Comparison of ENCODE assay signal across 11 cellular contexts in the genomic region with DNA sequence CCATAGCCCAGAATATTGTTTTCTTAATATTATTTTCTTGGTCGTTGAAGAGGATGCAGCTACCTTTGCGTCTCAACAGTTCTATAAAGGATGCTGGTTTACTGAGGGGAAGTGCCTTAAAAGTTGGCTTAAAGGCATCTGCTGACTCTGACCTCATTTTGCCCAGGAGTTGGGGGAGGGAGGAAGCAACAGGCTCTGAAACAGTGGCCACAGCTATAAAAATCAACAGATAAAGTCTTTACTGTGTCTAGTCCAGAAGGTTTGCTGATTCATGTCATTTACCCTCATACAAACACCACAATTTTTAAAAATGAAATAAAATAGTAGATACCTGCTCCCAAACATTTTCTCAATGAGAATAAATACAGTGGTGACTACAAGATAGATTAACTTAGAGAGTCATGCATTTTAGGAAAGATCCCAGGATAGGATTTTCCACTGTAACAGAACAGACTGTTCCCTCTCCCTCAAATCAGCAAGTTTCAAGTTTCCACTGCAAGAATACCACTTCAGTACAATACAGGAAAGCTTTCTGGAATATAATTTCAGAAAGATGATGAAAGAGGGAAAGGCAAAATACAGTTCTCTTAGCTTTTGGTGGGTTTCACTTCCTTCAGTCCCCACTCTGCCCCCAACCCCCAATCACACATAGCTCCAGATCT. TPM values are rescaled to one million over a fixed set of nuclear protein-coding genes. Genes with fewer than 3 reads are reported as not detected.
A peak's percentile ranks its signal among the peaks of the same experiment; 100 is the strongest.
DNase-seq lines count a peak whose midpoint lies in the region; ATAC-seq and TF ChIP-seq lines count a peak whose summit lies in the region.
"Had no signal": no experiment of that assay in that cellular context is flagged by ENCODE, and none has a peak within 500 bp of the region (broad histone marks: within the 10 kb centered on the region; RNA-seq: fewer than 3 reads in every experiment).

No MANE protein-coding gene starts in this region.

- H3K27ac Mint-ChIP-seq in activated CD4-positive, alpha-beta T cell treated with anti-CD3 and anti-CD28 coated beads for 36 hours = no peak overlapping the region
- no peak overlapping the region for H3K27ac Mint-ChIP-seq in activated CD4-positive, alpha-beta T cell treated with anti-CD3 and anti-CD28 coated beads, Interleukin-2, amount 10 ng/mL, durations not matched to agents 7 days and 5 days
- H3K27ac Mint-ChIP-seq: T-helper 1 cell treated with Interleukin-12 subunit alpha and Interleukin-12 subunit beta and Interleukin-4 antibody, amounts not matched to agents 30 μg/mL and 1 μg/mL, for 36 hours had no signal

- no peak for ATAC-seq in activated CD4-positive, alpha-beta T cell treated with anti-CD3 and anti-CD28 coated beads for 36 hours
- ATAC-seq in esophagus mucosa = no peak

- H3K4me3 ChIP-seq in fibroblast of mammary gland (ENCODE audit: control insufficient read depth, low read depth, low read length) = no peak overlapping the region
- peak overlapping the region in 1 of 4 donors; percentile 45 for H3K4me3 ChIP-seq in stomach
- H3K4me3 ChIP-seq in Peyer's patch = no peak overlapping the region
- H3K4me3 ChIP-seq: vagina had no signal

- peak overlapping the region; percentile 74 for H3K4me3 Mint-ChIP-seq in activated CD4-positive, alpha-beta T cell treated with anti-CD3 and anti-CD28 coated beads for 36 hours
- no peak overlapping the region for H3K4me3 Mint-ChIP-seq in activated CD4-positive, alpha-beta T cell treated with anti-CD3 and anti-CD28 coated beads, Interleukin-2, amount 10 ng/mL, durations not matched to agents 7 days and 5 days

- no peaks in the 10 kb centered on the region for H3K9me3 Mint-ChIP-seq in activated CD4-positive, alpha-beta T cell treated with anti-CD3 and anti-CD28 coated beads for 36 hours (ENCODE audit: low read depth)
- H3K9me3 Mint-ChIP-seq in activated CD4-positive, alpha-beta T cell treated with anti-CD3 and anti-CD28 coated beads, Interleukin-2, amount 10 ng/mL, durations not matched to agents 7 days and 5 days = no peaks in the 10 kb centered on the region
- H3K9me3 Mint-ChIP-seq: T-helper 1 cell treated with Interleukin-12 subunit alpha and Interleukin-12 subunit beta and Interleukin-4 antibody, amounts not matched to agents 30 μg/mL and 1 μg/mL, for 36 hours had no signal

- H3K36me3 ChIP-seq in stomach (no peaks in the 10 kb centered on the region), Peyer's patch (no peaks in the 10 kb centered on the region)
- H3K36me3 ChIP-seq: vagina had no signal

- POLR2A ChIA-PET in activated CD4-positive, alpha-beta T cell treated with anti-CD3 and anti-CD28 coated beads for 36 hours (lab: Charles Lee) = interaction anchor here (0.7 kb wide), 1 partner anchor 1526 kb away, joined by 4 read pairs; no protein-coding TSS in a partner anchor
- POLR2A ChIA-PET in activated CD4-positive, alpha-beta T cell treated with anti-CD3 and anti-CD28 coated beads, Interleukin-2, amount 10 ng/mL, durations not matched to agents 7 days and 5 days (lab: Charles Lee) = no interaction called here

- TF ChIP-seq EP300 in stomach (IDR thresholded peaks at IDR 0.05) = no peak

- TF ChIP-seq CTCF in fibroblast of mammary gland (conservative IDR thresholded peaks at IDR 0.05; ENCODE audit: control insufficient read depth, insufficient read depth, low read depth, low read length) = no peak
- TF ChIP-seq CTCF in stomach (IDR thresholded peaks at IDR 0.05) = no peak
- TF ChIP-seq CTCF in Peyer's patch (IDR thresholded peaks at IDR 0.05) = no peak

- TF ChIP-seq POLR2A in stomach (IDR thresholded peaks at IDR 0.05) (no peak), Peyer's patch (IDR thresholded peaks at IDR 0.05) (no peak)

- no peak for DNase-seq in activated CD4-positive, alpha-beta T cell treated with anti-CD3 and anti-CD28 coated beads for 36 hours
- no peak for DNase-seq in activated CD4-positive, alpha-beta T cell treated with anti-CD3 and anti-CD28 coated beads, Interleukin-2, amount 10 ng/mL, durations not matched to agents 7 days and 5 days
- DNase-seq in RPMI8226 = peak; percentile 29
- peak; percentile 43 for DNase-seq in fibroblast of mammary gland (ENCODE audit: low read depth)
- no peak for DNase-seq in stomach
- DNase-seq in Peyer's patch = no peak
- DNase-seq in activated gamma-delta T cell (lab: John Stamatoyannopoulos, UW) = no peak
- DNase-seq: stimulated activated CD4-positive, alpha-beta T cell treated with anti-CD3 and anti-CD28 coated beads, Interleukin-2, amount 100 ng/mL, for 48 hours had no signal

- H3K9me3 ChIP-seq in stomach (no peaks in the 10 kb centered on the region), Peyer's patch (no peaks in the 10 kb centered on the region)
- H3K9me3 ChIP-seq: vagina had no signal

- CTCF ChIA-PET in activated CD4-positive, alpha-beta T cell treated with anti-CD3 and anti-CD28 coated beads for 36 hours (lab: Charles Lee) = no interaction called here
- CTCF ChIA-PET in activated CD4-positive, alpha-beta T cell treated with anti-CD3 and anti-CD28 coated beads, Interleukin-2, amount 10 ng/mL, durations not matched to agents 7 days and 5 days (lab: Charles Lee) = no interaction called here

- intact Hi-C loops in activated CD4-positive, alpha-beta T cell treated with anti-CD3 and anti-CD28 coated beads for 36 hours (cut with DNase I, micrococcal nuclease) = loop anchor here (5.0 kb wide), 3 partner anchors 90 to 435 kb away; partner anchors contain the start of genes HDAC8 (in 2 of the 2) and RPS4X (in 1 of the 2)
- intact Hi-C loops in stomach (cut with DNase I; ENCODE audit: low total_unique reads) = no loop called here

- H3K27me3 Mint-ChIP-seq in activated CD4-positive, alpha-beta T cell treated with anti-CD3 and anti-CD28 coated beads for 36 hours = peaks cover 3% of the 10 kb centered on the region
- no peaks in the 10 kb centered on the region for H3K27me3 Mint-ChIP-seq in activated CD4-positive, alpha-beta T cell treated with anti-CD3 and anti-CD28 coated beads, Interleukin-2, amount 10 ng/mL, durations not matched to agents 7 days and 5 days

- no peaks in the 10 kb centered on the region for H3K4me1 ChIP-seq in stomach
- no peaks in the 10 kb centered on the region for H3K4me1 ChIP-seq in Peyer's patch
- H3K4me1 ChIP-seq: vagina had no signal

- peaks cover 13% of the 10 kb centered on the region for H3K4me1 Mint-ChIP-seq in activated CD4-positive, alpha-beta T cell treated with anti-CD3 and anti-CD28 coated beads for 36 hours
- H3K4me1 Mint-ChIP-seq in activated CD4-positive, alpha-beta T cell treated with anti-CD3 and anti-CD28 coated beads, Interleukin-2, amount 10 ng/mL, durations not matched to agents 7 days and 5 days = peaks cover 17% of the 10 kb centered on the region

- peak overlapping the region in 4 of 5 donors; percentile 31 to 88 (median 66) for H3K27ac ChIP-seq in stomach
- no peak overlapping the region for H3K27ac ChIP-seq in Peyer's patch
- H3K27ac ChIP-seq: vagina had no signal

- H3K36me3 Mint-ChIP-seq in activated CD4-positive, alpha-beta T cell treated with anti-CD3 and anti-CD28 coated beads for 36 hours (ENCODE audit: low read depth) = peaks cover 6% of the 10 kb centered on the region
- H3K36me3 Mint-ChIP-seq in activated CD4-positive, alpha-beta T cell treated with anti-CD3 and anti-CD28 coated beads, Interleukin-2, amount 10 ng/mL, durations not matched to agents 7 days and 5 days (ENCODE audit: low read depth) = no peaks in the 10 kb centered on the region

- H3K27me3 ChIP-seq in stomach (peaks cover 0 to 8% (median 0%) of the 10 kb centered on the region in 3 donors), Peyer's patch (no peaks in the 10 kb centered on the region)
- H3K27me3 ChIP-seq: vagina had no signal

- WGBS in stomach, 5 donors = 45 to 63% (median 60%) methylated on average over 2 of the region's 2 CpGs

RNA-seq across cellular contexts. Expression of gene PHKA1, which starts 1.9 kb away (rescaled TPM):
- total RNA-seq in activated CD4-positive, alpha-beta T cell treated with anti-CD3 and anti-CD28 coated beads for 36 hours = 1 to 10 TPM; 8.7 to 9.4 TPM
- total RNA-seq in activated CD4-positive, alpha-beta T cell treated with anti-CD3 and anti-CD28 coated beads, Interleukin-2, amount 10 ng/mL, durations not matched to agents 7 days and 5 days = under 1 TPM; 0.60 to 0.87 TPM
- 10 to 100 TPM in 2 of 5 donors, 1 to 10 TPM in 3; 2.0 to 13.4 (median 9.0) TPM for total RNA-seq in stomach
- polyA plus RNA-seq in stomach = 1 to 10 TPM; 3.1 to 4.9 (median 3.8) TPM
- 6.7 TPM for total RNA-seq in esophagus mucosa
- 1 to 10 TPM; 2.5 to 6.3 (median 4.4) TPM for total RNA-seq in Peyer's patch

Comparison
In these comparisons a context has a peak if more than half of its experiments do, and no peak if none do; other contexts are left out.
1. DNase-seq: peak in RPMI8226 (single experiment) and fibroblast of mammary gland (single experiment); none in activated CD4-positive, alpha-beta T cell treated with anti-CD3 and anti-CD28 coated beads for 36 hours (single experiment), activated CD4-positive, alpha-beta T cell treated with anti-CD3 and anti-CD28 coated beads, Interleukin-2, amount 10 ng/mL, durations not matched to agents 7 days and 5 days (single experiment), stomach (single experiment), Peyer's patch (0 of 3) and activated gamma-delta T cell (single experiment).
2. H3K27ac ChIP-seq: peak in stomach (4 of 5); none in Peyer's patch (0 of 4).